25 cellular contexts compared by ENCODE assay signal in genomic region chr21:45490049-45490731, GRCh38. TPM values are rescaled to one million over a fixed set of nuclear protein-coding genes. Genes with fewer than 3 reads are reported as not detected.
DNase-seq lines count a peak whose midpoint lies in the region; ATAC-seq, FAIRE-seq and TF ChIP-seq lines count a peak whose summit lies in the region.
"Had no signal": no experiment of that assay in that cellular context is flagged by ENCODE, and none has a peak within 500 bp of the region (broad histone marks: within the 10 kb centered on the region; RNA-seq: fewer than 3 reads in every experiment).

No MANE protein-coding gene starts in this region.

- H3K4me3 Mint-ChIP-seq in stimulated activated naive CD8-positive, alpha-beta T cell treated with anti-CD3 and anti-CD28 coated beads, Interleukin-15, amount 100 ng/mL, for 72 hours = no peak overlapping the region
- no peak overlapping the region for H3K4me3 Mint-ChIP-seq in T-cell
- H3K4me3 Mint-ChIP-seq: CD4-positive, CD25-positive, alpha-beta regulatory T cell; CD8-positive, alpha-beta T cell; H9 had no signal

- H4K20me1 ChIP-seq in Loucy (ENCODE audit: insufficient read depth, low read length, poor library complexity, severe bottlenecking) (no peaks in the 10 kb centered on the region), H1 (replicated peaks in 1 of 2; ENCODE audit: control insufficient read depth in 1 of 2, insufficient read depth in 2 of 2, low read length in 2 of 2) (peaks cover 2 to 6% of the 10 kb centered on the region in 2 experiments)

- H2AFZ ChIP-seq in Loucy (ENCODE audit: low read length) (no peak overlapping the region), H1 (ENCODE audit: low read length) (no peak overlapping the region)
- H2AFZ ChIP-seq: GM23248 had no signal

- peak overlapping the region; percentile 23 for H3K4ac ChIP-seq in H1 (replicated peaks; ENCODE audit: insufficient read length, low read depth, low read length)

- no peaks in the 10 kb centered on the region for H3K79me1 ChIP-seq in H1 (ENCODE audit: low read depth, low read length)

- no peaks in the 10 kb centered on the region for H3F3A ChIP-seq in Loucy (ENCODE audit: low read depth)

- no peaks in the 10 kb centered on the region for H3K23me2 ChIP-seq in H1 (ENCODE audit: low read depth, low read length)

- POLR2A ChIA-PET in H1 (lab: Charles Lee; ENCODE audit: partially characterized antibody) = no interaction called here
- POLR2A ChIA-PET in T-cell (lab: Charles Lee) = no interaction called here

- no peaks in the 10 kb centered on the region for H3K27me3 Mint-ChIP-seq in stimulated activated naive CD8-positive, alpha-beta T cell treated with anti-CD3 and anti-CD28 coated beads, Interleukin-15, amount 100 ng/mL, for 72 hours
- no peaks in the 10 kb centered on the region for H3K27me3 Mint-ChIP-seq in T-cell
- H3K27me3 Mint-ChIP-seq: CD4-positive, CD25-positive, alpha-beta regulatory T cell had no signal

- H2BK120ac ChIP-seq in H1 (replicated peaks; ENCODE audit: low read depth, low read length) = no peak overlapping the region

- TF ChIP-seq CTCF in Loucy (conservative IDR thresholded peaks at IDR 0.05; ENCODE audit: low read length) = no peak
- TF ChIP-seq CTCF in H1 (IDR thresholded peaks at IDR 0.05; ENCODE audit: control extremely low read depth in 1 of 3, insufficient read depth in 1 of 3, low read depth in 1 of 3, low read length in 3 of 3) = no peak

- H2BK12ac ChIP-seq in H1 (ENCODE audit: low read depth, low read length) = no peak overlapping the region

- TF ChIP-seq RAD21 in H1 (IDR thresholded peaks at IDR 0.05 in 1 of 2, conservative IDR thresholded peaks at IDR 0.05 in 1 of 2; ENCODE audit: low read depth in 2 of 2, low read length in 2 of 2) = no peak

- no peak for FAIRE-seq in H1 (lab: Jason Lieb, UNC)
- FAIRE-seq: A549, D721Med, GM12878, GM19239 had no signal

- TF ChIP-seq POLR2A in H1 (IDR thresholded peaks at IDR 0.05; ENCODE audit: control extremely low read depth in 1 of 2, low read depth in 2 of 2, low read length in 2 of 2) = no peak

- no peak overlapping the region for H2BK20ac ChIP-seq in H1 (ENCODE audit: low read length)

- H3K4me1 Mint-ChIP-seq in stimulated activated naive CD8-positive, alpha-beta T cell treated with anti-CD3 and anti-CD28 coated beads, Interleukin-15, amount 100 ng/mL, for 72 hours = peaks cover 16% of the 10 kb centered on the region
- peaks cover 0 to 4% (median 0%) of the 10 kb centered on the region in 3 donors for H3K4me1 Mint-ChIP-seq in T-cell

- H4K91ac ChIP-seq in H1 (replicated peaks; ENCODE audit: insufficient read length, low read length) = no peak overlapping the region

- H2AK5ac ChIP-seq in H1 (ENCODE audit: low read depth, low read length) = no peak overlapping the region

- no peak overlapping the region for H3K23ac ChIP-seq in H1 (ENCODE audit: insufficient read length)

- H3K9ac ChIP-seq in Loucy (ENCODE audit: low read depth, low read length, poor library complexity, severe bottlenecking) (no peak overlapping the region), H1 (replicated peaks in 1 of 4; ENCODE audit: extremely low read depth in 1 of 4, low read depth in 3 of 4, low read length in 3 of 4) (no peak overlapping the region)
- H3K9ac ChIP-seq: GM23248 had no signal

- TF ChIP-seq EP300 in H1 (IDR thresholded peaks at IDR 0.05; ENCODE audit: borderline replicate concordance in 1 of 2, low read depth in 2 of 2, low read length in 2 of 2) = no peak

- no peaks in the 10 kb centered on the region for H3K9me3 ChIP-seq in Loucy (ENCODE audit: insufficient read depth, low read depth, low read length)
- no peaks in the 10 kb centered on the region for H3K9me3 ChIP-seq in H1 (ENCODE audit: insufficient read depth in 2 of 2, low read depth in 1 of 2, low read length in 1 of 2)
- H3K9me3 ChIP-seq: A549, BE2C had no signal

- no peaks in the 10 kb centered on the region for H3K9me2 ChIP-seq in Loucy (replicated peaks; ENCODE audit: low read depth, low read length)

- no peaks in the 10 kb centered on the region for H3K27me3 ChIP-seq in Loucy (ENCODE audit: insufficient read depth, low read length, poor library complexity, severe bottlenecking)
- H3K27me3 ChIP-seq in H1 (replicated peaks in 1 of 4; ENCODE audit: control insufficient read depth in 3 of 4, extremely low read depth in 1 of 4, insufficient read depth in 3 of 4, low read length in 3 of 4) = no peaks in the 10 kb centered on the region
- H3K27me3 ChIP-seq: BE2C had no signal

- H3K79me2 ChIP-seq in Loucy (ENCODE audit: insufficient read depth, low read length) (no peaks in the 10 kb centered on the region), H1 (ENCODE audit: control insufficient read depth in 1 of 2, insufficient read depth in 2 of 2, low read length in 2 of 2) (no peaks in the 10 kb centered on the region)

- no peak overlapping the region for H3K14ac ChIP-seq in H1 (ENCODE audit: insufficient read length)

- H3K27ac Mint-ChIP-seq in stimulated activated naive CD8-positive, alpha-beta T cell treated with anti-CD3 and anti-CD28 coated beads, Interleukin-15, amount 100 ng/mL, for 72 hours = peak overlapping the region in 1 of 2 donors; percentile 12
- H3K27ac Mint-ChIP-seq in T-cell = no peak overlapping the region
- H3K27ac Mint-ChIP-seq: CD4-positive, CD25-positive, alpha-beta regulatory T cell; CD8-positive, alpha-beta T cell; H9 had no signal

- H3K4me2 ChIP-seq in Loucy (ENCODE audit: low read depth, low read length, poor library complexity, severe bottlenecking) = peak overlapping the region; percentile 44
- no peak overlapping the region for H3K4me2 ChIP-seq in H1 (ENCODE audit: insufficient read depth in 1 of 2, low read depth in 2 of 2, low read length in 2 of 2)
- H3K4me2 ChIP-seq: A549 had no signal

- no peak overlapping the region; the same call in 1 of the 2 replicates for H3K18ac ChIP-seq in H1 (ENCODE audit: extremely low read depth, low read length)

- H3K27ac ChIP-seq in H1 (ENCODE audit: low read depth, low read length) = no peak overlapping the region
- H3K27ac ChIP-seq: C4-2B, GM23248 had no signal

- DNase-seq in stimulated activated naive CD8-positive, alpha-beta T cell treated with anti-CD3 and anti-CD28 coated beads, Interleukin-15, amount 100 ng/mL, for 72 hours = no peak
- no peak for DNase-seq in stimulated activated naive CD8-positive, alpha-beta T cell treated with anti-CD3 and anti-CD28 coated beads, Interleukin-15, Interleukin-2, amounts not matched to agents 100 U/mL and 50 U/mL, for 24 hours
- DNase-seq in H1 (ENCODE audit: low read depth in 1 of 2, low spot score in 2 of 2) (no peak), NCI-H2081 (lab: John Stamatoyannopoulos, UW) (no peak), T-cell (no peak)
- no peak for DNase-seq in stimulated activated CD4-positive, alpha-beta T cell treated with anti-CD3 and anti-CD28 coated beads, Interleukin-4, amount 100 ng/mL, for 24 hours
- DNase-seq: 8988T; ACHN; AML-193; BE2C; CD4-positive, CD25-positive, alpha-beta regulatory T cell; CD8-positive, alpha-beta T cell; DMS 273 treated with DMSO at 0.1 percent for 48 hours; DMS79; EL; GDM1; GM23248; H9 had no signal

- H2BK5ac ChIP-seq in H1 (ENCODE audit: low read depth, low read length) = no peak overlapping the region; the same call in 1 of the 2 replicates

- H3K9me3 Mint-ChIP-seq in stimulated activated naive CD8-positive, alpha-beta T cell treated with anti-CD3 and anti-CD28 coated beads, Interleukin-15, amount 100 ng/mL, for 72 hours = no peaks in the 10 kb centered on the region
- H3K9me3 Mint-ChIP-seq in T-cell = no peaks in the 10 kb centered on the region
- H3K9me3 Mint-ChIP-seq: CD4-positive, CD25-positive, alpha-beta regulatory T cell; CD8-positive, alpha-beta T cell; H9 had no signal

- peaks cover 10% of the 10 kb centered on the region for H3K4me1 ChIP-seq in Loucy (ENCODE audit: insufficient read depth, low read length, poor library complexity, severe bottlenecking)
- peaks cover 0 to 18% (median 14%) of the 10 kb centered on the region in 4 experiments; a peak in 6 of 7 replicates for H3K4me1 ChIP-seq in H1 (replicated peaks in 1 of 4; ENCODE audit: control insufficient read depth in 3 of 4, insufficient read depth in 4 of 4, low read length in 3 of 4)
- H3K4me1 ChIP-seq: A549, BE2C had no signal

- H2BK15ac ChIP-seq in H1 (ENCODE audit: low read length) = no peak overlapping the region

- H3K56ac ChIP-seq in H1 (replicated peaks; ENCODE audit: insufficient read length, low read depth, low read length) = no peak overlapping the region

- peak; percentile 16 for ATAC-seq in stimulated activated naive CD8-positive, alpha-beta T cell treated with anti-CD3 and anti-CD28 coated beads, Interleukin-15, amount 100 ng/mL, for 72 hours
- no peak for ATAC-seq in stimulated activated naive CD8-positive, alpha-beta T cell treated with anti-CD3 and anti-CD28 coated beads, Interleukin-15, Interleukin-2, amounts not matched to agents 100 U/mL and 50 U/mL, for 24 hours
- no peak for ATAC-seq in T-cell (replicated peaks in 1 of 4)
- ATAC-seq: A549; CD8-positive, alpha-beta T cell; GM12878; HCT116 had no signal

- no peak overlapping the region for H4K8ac ChIP-seq in H1 (ENCODE audit: extremely low read depth, insufficient read depth, low read length)

- WGBS in H1 (ENCODE audit: extremely low coverage in 1 of 2, insufficient coverage in 1 of 2, insufficient read length in 1 of 2, insufficient replicate concordance in 2 of 2, low coverage in 1 of 2, low lambda C conversion rate in 2 of 2, missing lambda C conversion rate in 1 of 2), 2 experiments = 88% methylated on average over 24 of the region's 29 CpGs; no CpG with 5 or more reads in 1 of the 2 experiments

- H3K36me3 Mint-ChIP-seq in T-cell = no peaks in the 10 kb centered on the region
- H3K36me3 Mint-ChIP-seq: CD4-positive, CD25-positive, alpha-beta regulatory T cell had no signal

- H4K5ac ChIP-seq in H1 (ENCODE audit: insufficient read length, low read depth, low read length) = no peak overlapping the region

- CTCF ChIA-PET in H1 (lab: Charles Lee; ENCODE audit: partially characterized antibody) = no interaction called here
- CTCF ChIA-PET in T-cell (lab: Charles Lee) = no interaction called here

- H3K36me3 ChIP-seq in Loucy (ENCODE audit: insufficient read depth, low read length) = no peaks in the 10 kb centered on the region
- peaks cover 0 to 39% (median 6%) of the 10 kb centered on the region in 4 experiments; a peak in 6 of 8 replicates for H3K36me3 ChIP-seq in H1 (ENCODE audit: control insufficient read depth in 2 of 4, insufficient read depth in 4 of 4, low read length in 3 of 4)
- H3K36me3 ChIP-seq: BE2C had no signal

- H3K4me3 ChIP-seq in Loucy (ENCODE audit: low read length, poor library complexity, severe bottlenecking) = no peak overlapping the region
- H3K4me3 ChIP-seq in H1 (ENCODE audit: extremely low read depth in 1 of 4, insufficient read depth in 2 of 4, low read depth in 3 of 4, low read length in 4 of 4) = no peak overlapping the region
- H3K4me3 ChIP-seq: A549, GM12878, GM23248 had no signal

RNA-seq across cellular contexts. Expression of gene SLC19A1, which starts 52.0 kb away (rescaled TPM):
- total RNA-seq in H1 (2021; fragmentation: NEBNext Ultra II Directional; extraction: Animal tissue kit (Norgen Biotek cat#: 25700)) = 31.6 and 33.5 TPM in 2 replicates
- polyA plus RNA-seq in H1 (2011; rRNA removed) = 43.8 and 48.3 TPM in 2 replicates
- 22.7 TPM for polyA plus RNA-seq in H1 (2011; cell fraction: cytosol; rRNA removed)
- polyA plus RNA-seq in H1 (2011; cell fraction: nucleus; rRNA removed) = 47.4 TPM
- 47.5 to 77.8 TPM (median 65.6 TPM) in 4 replicates for polyA plus RNA-seq in H1 (2012, experiment 1 of 2)
- 70.7 TPM for polyA plus RNA-seq in H1 (2012, experiment 2 of 2)
- 40.9 TPM for polyA plus RNA-seq in H1 (2013, experiment 1 of 2)
- 42.0 TPM for polyA plus RNA-seq in H1 (2013, experiment 2 of 2)
- 12.0 and 29.3 TPM in 2 replicates for polyA minus RNA-seq in H1 (2011; rRNA and poly(A)+ RNA removed)
- polyA minus RNA-seq in H1 (2011; cell fraction: cytosol; rRNA and poly(A)+ RNA removed) = 17.7 TPM
- polyA minus RNA-seq in H1 (2011; cell fraction: nucleus; rRNA and poly(A)+ RNA removed) = 18.7 TPM
- 10 to 100 TPM; 10.4 to 19.2 (median 16.4) TPM for total RNA-seq in T-cell
